In genomic region chr2:180952731-180953336, GRCh38 we compare ENCODE assay signal across 30 cellular contexts.
"Had no signal": no experiment of that assay in that cellular context is flagged by ENCODE, and none has a peak within 500 bp of the region (broad histone marks: within the 10 kb centered on the region; RNA-seq: fewer than 3 reads in every experiment).

No MANE protein-coding gene starts in this region.

- H3K4me3 ChIP-seq: Peyer's patch, SJSA1 had no signal

- H3K27ac Mint-ChIP-seq: activated B cell treated with CpG ODN at 0.5 μM for 24 hours; activated CD4-positive, alpha-beta memory T cell treated with anti-CD3 and anti-CD28 coated beads for 36 hours; activated naive CD4-positive, alpha-beta T cell treated with anti-CD3 and anti-CD28 coated beads for 36 hours; activated naive CD8-positive, alpha-beta T cell; activated naive CD8-positive, alpha-beta T cell treated with anti-CD3 and anti-CD28 coated beads, Interleukin-2, amount 50 U/mL, for 24 hours; activated T-cell treated with anti-CD3 and anti-CD28 coated beads, Interleukin-2, amount 50 U/mL, for 24 hours; brain; T-cell; T-helper 17 cell had no signal

- H3K4me1 ChIP-seq: Peyer's patch, SJSA1 had no signal

- H3K27ac ChIP-seq: Peyer's patch, SJSA1, VCaP had no signal

- DNase-seq: activated B cell treated with CpG ODN at 0.5 μM for 24 hours; activated CD4-positive, alpha-beta memory T cell treated with anti-CD3 and anti-CD28 coated beads for 36 hours; activated CD4-positive, alpha-beta T cell treated with anti-CD3 and anti-CD28 coated beads for 4 hours; activated CD4-positive, alpha-beta T cell treated with anti-CD3 and anti-CD28 coated beads, Interleukin-2, amount 50 U/mL, for 1 hour; activated CD4-positive, CD25-positive, alpha-beta regulatory T cell treated with anti-CD3 and anti-CD28 coated beads, Interleukin-2, amount 50 U/mL, for 72 hours; activated gamma-delta T cell treated with Interleukin-2 at 50 U/mL for 16 hours; activated naive CD4-positive, alpha-beta T cell treated with anti-CD3 and anti-CD28 coated beads for 36 hours; activated naive CD8-positive, alpha-beta T cell treated with anti-CD3 and anti-CD28 coated beads, Interleukin-2, amount 50 U/mL, for 24 hours; activated T-cell treated with anti-CD3 and anti-CD28 coated beads, Interleukin-2, amount 50 U/mL, for 24 hours; anterior cingulate cortex; caudate nucleus; cerebellar nuclear complex; Karpas-422; NCI-H1105; NCI-H1417 treated with DMSO at 0.1 percent for 48 hours; NCI-H187 treated with DMSO at 0.1 percent for 48 hours; NCI-H2081; NCI-H226; NCI-H446 treated with DMSO at 0.1 percent for 48 hours; NCI-H524; Peyer's patch; RPMI8226; SHP77 treated with DMSO at 0.1 percent for 48 hours; SK-N-SH; T-cell; T-helper 17 cell had no signal

- H3K36me3 ChIP-seq: Peyer's patch, SJSA1 had no signal

- H3K9me3 ChIP-seq: Peyer's patch, SJSA1, SK-N-SH had no signal

- H3K27me3 ChIP-seq: Peyer's patch, SJSA1 had no signal

- H3K27me3 Mint-ChIP-seq: brain had no signal

- ATAC-seq: activated naive CD8-positive, alpha-beta T cell treated with anti-CD3 and anti-CD28 coated beads, Interleukin-2, amount 50 U/mL, for 24 hours; T-cell; T-helper 17 cell had no signal

- H3K36me3 Mint-ChIP-seq: activated CD4-positive, alpha-beta memory T cell treated with anti-CD3 and anti-CD28 coated beads for 36 hours; activated naive CD8-positive, alpha-beta T cell; brain; T-cell had no signal

- H3K4me1 Mint-ChIP-seq: activated B cell treated with CpG ODN at 0.5 μM for 24 hours; activated naive CD8-positive, alpha-beta T cell treated with anti-CD3 and anti-CD28 coated beads, Interleukin-2, amount 50 U/mL, for 24 hours; brain; T-cell; T-helper 17 cell had no signal

- H3K4me3 Mint-ChIP-seq: activated B cell treated with CpG ODN at 0.5 μM for 24 hours; activated CD4-positive, alpha-beta memory T cell treated with anti-CD3 and anti-CD28 coated beads for 36 hours; activated naive CD4-positive, alpha-beta T cell treated with anti-CD3 and anti-CD28 coated beads for 36 hours; activated naive CD8-positive, alpha-beta T cell; activated naive CD8-positive, alpha-beta T cell treated with anti-CD3 and anti-CD28 coated beads, Interleukin-2, amount 50 U/mL, for 24 hours; activated T-cell treated with anti-CD3 and anti-CD28 coated beads, Interleukin-2, amount 50 U/mL, for 24 hours; brain; T-cell; T-helper 17 cell had no signal

- H3K9me3 Mint-ChIP-seq: activated B cell treated with CpG ODN at 0.5 μM for 24 hours; activated CD4-positive, alpha-beta memory T cell treated with anti-CD3 and anti-CD28 coated beads for 36 hours; activated naive CD4-positive, alpha-beta T cell treated with anti-CD3 and anti-CD28 coated beads for 36 hours; activated naive CD8-positive, alpha-beta T cell treated with anti-CD3 and anti-CD28 coated beads, Interleukin-2, amount 50 U/mL, for 24 hours; activated T-cell treated with anti-CD3 and anti-CD28 coated beads, Interleukin-2, amount 50 U/mL, for 24 hours; brain; T-cell had no signal
